ENCODE assay signal across 7 cellular contexts in the genomic region with DNA sequence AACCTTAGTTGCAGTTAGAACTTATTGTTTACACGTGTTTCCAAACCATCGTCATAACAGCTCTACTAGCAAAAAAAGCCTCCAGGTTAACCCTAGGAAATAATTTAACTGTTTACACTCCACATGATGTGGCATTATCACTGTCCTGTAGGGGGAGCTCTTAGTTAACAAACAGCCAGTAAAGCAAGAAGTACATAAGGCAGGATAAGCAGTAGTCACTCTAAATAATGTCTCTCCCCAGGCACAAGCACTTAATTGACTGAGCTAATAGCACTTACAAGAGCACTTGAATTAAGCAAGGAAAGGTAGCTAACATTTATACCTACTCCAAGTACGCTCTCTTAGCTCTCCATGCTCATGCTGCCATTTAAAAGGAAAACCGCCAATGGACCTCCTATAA.
A peak's percentile ranks its signal among the peaks of the same experiment; 100 is the strongest.
DNase-seq lines count a peak whose midpoint lies in the region; FAIRE-seq and TF ChIP-seq lines count a peak whose summit lies in the region.
"Not testable (repeated sequence)": the region's sequence is repeated elsewhere in the genome, so short reads cannot be mapped to it uniquely, and the experiment has no call there.

No MANE protein-coding gene starts in this region.

- FAIRE-seq in GM12892 (lab: Jason Lieb, UNC), result peak; percentile 68

- not testable (repeated sequence) for H3K4me3 ChIP-seq in NB4 (ENCODE audit: low read depth, low read length); endodermal cell (ENCODE audit: low read length); left ventricle myocardium inferior; osteoblast (ENCODE audit: insufficient read depth, low read length)

- H3K27ac ChIP-seq in C4-2B; VCaP; endodermal cell (ENCODE audit: low read depth, low read length); left ventricle myocardium inferior (replicated peaks); osteoblast (ENCODE audit: low read depth, low read length): not testable (repeated sequence)

- H3K36me3 Mint-ChIP-seq in endodermal cell (ENCODE audit: low read depth), result not testable (repeated sequence)

- H3K79me2 ChIP-seq in osteoblast (ENCODE audit: insufficient read depth, low read length), result not testable (repeated sequence)

- H4K20me1 ChIP-seq in osteoblast (ENCODE audit: insufficient read depth, low read length), result not testable (repeated sequence)

- H2AFZ ChIP-seq in osteoblast (ENCODE audit: low read length), result not testable (repeated sequence)

- H3K4me2 ChIP-seq in osteoblast (ENCODE audit: insufficient read depth, low read length), result not testable (repeated sequence)

- not testable (repeated sequence) for H3K9ac ChIP-seq in endodermal cell (ENCODE audit: extremely low read depth, low read length, poor library complexity, severe bottlenecking)

- not testable (repeated sequence) for H3K9me3 ChIP-seq in endodermal cell (ENCODE audit: control insufficient read depth, low read length); osteoblast (ENCODE audit: low read depth, low read length)
- peaks cover 12% of the 10 kb centered on the region for H3K9me3 ChIP-seq in left ventricle myocardium inferior (replicated peaks)

- not testable (repeated sequence) for H3K27ac Mint-ChIP-seq in endodermal cell

- H3K27me3 ChIP-seq in endodermal cell (ENCODE audit: control insufficient read depth, insufficient read depth, low read length, poor library complexity, severe bottlenecking); left ventricle myocardium inferior (ENCODE audit: low read depth); osteoblast (ENCODE audit: insufficient read depth, low read length): not testable (repeated sequence)

- TF ChIP-seq CTCF in C4-2B (conservative IDR thresholded peaks at IDR 0.05) (peak; percentile 64), NB4 (IDR thresholded peaks at IDR 0.05; ENCODE audit: low read depth, low read length) (peak; percentile 14), VCaP (conservative IDR thresholded peaks at IDR 0.05) (peak; percentile 60), endodermal cell (conservative IDR thresholded peaks at IDR 0.05) (peak; percentile 72), left ventricle myocardium inferior (IDR thresholded peaks at IDR 0.05; ENCODE audit: borderline replicate concordance) (peak; percentile 43), osteoblast (IDR thresholded peaks at IDR 0.05; ENCODE audit: extremely low read depth, low read depth, low read length) (peak; percentile 19)

- not testable (repeated sequence) for H3K27me3 Mint-ChIP-seq in endodermal cell (ENCODE audit: insufficient read depth)

- 62% methylated on average over 4 of the region's 4 CpGs; no CpG with 5 or more reads in 1 of the 2 experiments for WGBS in endodermal cell (ENCODE audit: insufficient coverage in 1 of 2, insufficient read length in 1 of 2), 2 experiments

- H3K36me3 ChIP-seq in endodermal cell (ENCODE audit: control insufficient read depth, insufficient read depth, low read length); left ventricle myocardium inferior; osteoblast (ENCODE audit: insufficient read depth, low read length): not testable (repeated sequence)

- not testable (repeated sequence) for H3K4me1 ChIP-seq in endodermal cell (ENCODE audit: control insufficient read depth, insufficient read depth, low read length); left ventricle myocardium inferior; osteoblast (ENCODE audit: insufficient read depth, low read length)

- H3K4me1 Mint-ChIP-seq in endodermal cell, result not testable (repeated sequence)

- not testable (repeated sequence) for H3K4me3 Mint-ChIP-seq in endodermal cell

- intact Hi-C loops in left ventricle myocardium inferior (cut with micrococcal nuclease), result not testable (repeated sequence)

- DNase-seq in GM12892 (ENCODE audit: insufficient read length); NB4 (ENCODE audit: low read depth); endodermal cell; left ventricle myocardium inferior; osteoblast (ENCODE audit: insufficient read length, low spot score, missing footprints): not testable (repeated sequence)

- TF ChIP-seq POLR2A in GM12892 (IDR thresholded peaks at IDR 0.05; ENCODE audit: low read depth, low read length); NB4 (IDR thresholded peaks at IDR 0.05; ENCODE audit: extremely low read depth, insufficient read length): not testable (repeated sequence)

- not testable (repeated sequence) for H3K9me3 Mint-ChIP-seq in endodermal cell

Comparison
In these comparisons a context has a peak if more than half of its experiments do, and no peak if none do; other contexts are left out.
1. CTCF ChIP-seq: peak in every context shown above with its lines; median percentile 72 in endodermal cell; 64 in C4-2B; 60 in VCaP; 43 in left ventricle myocardium inferior; 19 in osteoblast; 14 in NB4.